In the genomic region with DNA sequence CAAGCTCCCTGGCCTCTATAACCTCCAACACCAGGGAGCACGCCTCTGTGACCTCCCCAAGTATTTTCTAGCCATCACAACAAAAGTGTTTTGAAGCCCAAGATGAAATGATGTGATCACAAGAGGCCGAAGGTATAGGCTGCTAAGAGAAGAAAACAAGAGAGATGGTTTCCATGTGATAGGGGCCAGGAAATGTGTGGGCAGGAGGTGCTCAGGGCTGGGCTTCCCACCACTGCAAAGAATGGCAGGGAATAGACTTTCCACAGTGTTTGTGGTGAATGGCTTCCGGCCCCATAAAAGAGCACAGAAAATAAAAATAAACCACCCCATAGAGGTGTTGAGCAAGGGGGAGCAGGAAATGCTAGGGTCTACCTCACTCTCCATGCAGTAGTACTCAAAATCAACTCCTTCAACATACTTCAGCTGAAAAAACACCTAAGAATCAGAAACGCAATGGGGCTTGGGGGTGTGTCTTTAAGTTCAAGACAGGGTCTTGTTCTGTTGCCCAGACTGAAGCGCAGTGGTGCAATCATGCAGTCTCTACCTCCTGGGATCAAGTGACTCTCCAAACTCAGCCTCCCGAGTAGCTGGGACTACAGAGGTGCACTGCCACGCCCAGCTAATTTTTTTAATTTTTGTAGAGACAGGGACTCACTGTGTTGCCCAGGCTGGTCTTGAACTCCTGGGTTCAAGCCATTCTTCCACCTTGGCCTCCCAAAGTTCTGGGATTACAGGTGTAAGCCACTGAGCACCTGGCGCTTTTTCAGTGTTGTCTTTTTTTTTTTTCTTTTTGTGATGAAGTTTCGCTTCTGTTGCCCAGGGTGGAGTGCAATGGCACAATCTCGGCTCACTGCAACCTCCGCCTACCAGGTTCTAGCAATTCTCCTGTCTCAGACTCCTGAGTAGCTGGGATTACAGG, we compare ENCODE assay signal across 1 cellular context.
TF ChIP-seq lines count a peak whose summit lies in the region.

No MANE protein-coding gene starts in this region.

TF ChIP-seq in K562, 482 proteins besides CTCF, POLR2A, EP300 and RAD21:
- no peak for TF ChIP-seq TEAD1 (CRISPR knock-in tag; IDR thresholded peaks at IDR 0.05)
- TF ChIP-seq, protein P1, sequence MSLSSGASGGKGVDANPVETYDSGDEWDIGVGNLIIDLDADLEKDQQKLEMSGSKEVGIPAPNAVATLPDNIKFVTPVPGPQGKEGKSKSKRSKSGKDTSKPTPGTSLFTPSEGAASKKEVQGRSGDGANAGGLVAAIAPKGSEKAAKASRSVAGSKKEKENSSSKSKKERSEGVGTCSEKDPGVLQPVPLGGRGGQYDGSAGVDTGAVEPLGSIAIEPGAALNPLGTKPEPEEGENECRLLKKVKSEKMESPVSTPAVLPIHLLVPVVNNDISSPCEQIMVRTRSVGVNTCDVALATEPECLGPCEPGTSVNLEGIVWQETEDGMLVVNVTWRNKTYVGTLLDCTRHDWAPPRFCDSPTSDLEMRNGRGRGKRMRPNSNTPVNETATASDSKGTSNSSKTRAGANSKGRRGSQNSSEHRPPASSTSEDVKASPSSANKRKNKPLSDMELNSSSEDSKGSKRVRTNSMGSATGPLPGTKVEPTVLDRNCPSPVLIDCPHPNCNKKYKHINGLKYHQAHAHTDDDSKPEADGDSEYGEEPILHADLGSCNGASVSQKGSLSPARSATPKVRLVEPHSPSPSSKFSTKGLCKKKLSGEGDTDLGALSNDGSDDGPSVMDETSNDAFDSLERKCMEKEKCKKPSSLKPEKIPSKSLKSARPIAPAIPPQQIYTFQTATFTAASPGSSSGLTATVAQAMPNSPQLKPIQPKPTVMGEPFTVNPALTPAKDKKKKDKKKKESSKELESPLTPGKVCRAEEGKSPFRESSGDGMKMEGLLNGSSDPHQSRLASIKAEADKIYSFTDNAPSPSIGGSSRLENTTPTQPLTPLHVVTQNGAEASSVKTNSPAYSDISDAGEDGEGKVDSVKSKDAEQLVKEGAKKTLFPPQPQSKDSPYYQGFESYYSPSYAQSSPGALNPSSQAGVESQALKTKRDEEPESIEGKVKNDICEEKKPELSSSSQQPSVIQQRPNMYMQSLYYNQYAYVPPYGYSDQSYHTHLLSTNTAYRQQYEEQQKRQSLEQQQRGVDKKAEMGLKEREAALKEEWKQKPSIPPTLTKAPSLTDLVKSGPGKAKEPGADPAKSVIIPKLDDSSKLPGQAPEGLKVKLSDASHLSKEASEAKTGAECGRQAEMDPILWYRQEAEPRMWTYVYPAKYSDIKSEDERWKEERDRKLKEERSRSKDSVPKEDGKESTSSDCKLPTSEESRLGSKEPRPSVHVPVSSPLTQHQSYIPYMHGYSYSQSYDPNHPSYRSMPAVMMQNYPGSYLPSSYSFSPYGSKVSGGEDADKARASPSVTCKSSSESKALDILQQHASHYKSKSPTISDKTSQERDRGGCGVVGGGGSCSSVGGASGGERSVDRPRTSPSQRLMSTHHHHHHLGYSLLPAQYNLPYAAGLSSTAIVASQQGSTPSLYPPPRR (CRISPR knock-in tag; IDR thresholded peaks at IDR 0.05; ENCODE audit: borderline replicate concordance): no peak
- TF ChIP-seq, protein P2, sequence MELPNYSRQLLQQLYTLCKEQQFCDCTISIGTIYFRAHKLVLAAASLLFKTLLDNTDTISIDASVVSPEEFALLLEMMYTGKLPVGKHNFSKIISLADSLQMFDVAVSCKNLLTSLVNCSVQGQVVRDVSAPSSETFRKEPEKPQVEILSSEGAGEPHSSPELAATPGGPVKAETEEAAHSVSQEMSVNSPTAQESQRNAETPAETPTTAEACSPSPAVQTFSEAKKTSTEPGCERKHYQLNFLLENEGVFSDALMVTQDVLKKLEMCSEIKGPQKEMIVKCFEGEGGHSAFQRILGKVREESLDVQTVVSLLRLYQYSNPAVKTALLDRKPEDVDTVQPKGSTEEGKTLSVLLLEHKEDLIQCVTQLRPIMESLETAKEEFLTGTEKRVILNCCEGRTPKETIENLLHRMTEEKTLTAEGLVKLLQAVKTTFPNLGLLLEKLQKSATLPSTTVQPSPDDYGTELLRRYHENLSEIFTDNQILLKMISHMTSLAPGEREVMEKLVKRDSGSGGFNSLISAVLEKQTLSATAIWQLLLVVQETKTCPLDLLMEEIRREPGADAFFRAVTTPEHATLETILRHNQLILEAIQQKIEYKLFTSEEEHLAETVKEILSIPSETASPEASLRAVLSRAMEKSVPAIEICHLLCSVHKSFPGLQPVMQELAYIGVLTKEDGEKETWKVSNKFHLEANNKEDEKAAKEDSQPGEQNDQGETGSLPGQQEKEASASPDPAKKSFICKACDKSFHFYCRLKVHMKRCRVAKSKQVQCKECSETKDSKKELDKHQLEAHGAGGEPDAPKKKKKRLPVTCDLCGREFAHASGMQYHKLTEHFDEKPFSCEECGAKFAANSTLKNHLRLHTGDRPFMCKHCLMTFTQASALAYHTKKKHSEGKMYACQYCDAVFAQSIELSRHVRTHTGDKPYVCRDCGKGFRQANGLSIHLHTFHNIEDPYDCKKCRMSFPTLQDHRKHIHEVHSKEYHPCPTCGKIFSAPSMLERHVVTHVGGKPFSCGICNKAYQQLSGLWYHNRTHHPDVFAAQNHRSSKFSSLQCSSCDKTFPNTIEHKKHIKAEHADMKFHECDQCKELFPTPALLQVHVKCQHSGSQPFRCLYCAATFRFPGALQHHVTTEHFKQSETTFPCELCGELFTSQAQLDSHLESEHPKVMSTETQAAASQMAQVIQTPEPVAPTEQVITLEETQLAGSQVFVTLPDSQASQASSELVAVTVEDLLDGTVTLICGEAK (IDR thresholded peaks at IDR 0.05): peak; percentile 57; the same call in 1 of the 2 replicates
- TF ChIP-seq, protein P2 (CRISPR knock-in tag; IDR thresholded peaks at IDR 0.05): no peak
- TF ChIP-seq, protein P3, sequence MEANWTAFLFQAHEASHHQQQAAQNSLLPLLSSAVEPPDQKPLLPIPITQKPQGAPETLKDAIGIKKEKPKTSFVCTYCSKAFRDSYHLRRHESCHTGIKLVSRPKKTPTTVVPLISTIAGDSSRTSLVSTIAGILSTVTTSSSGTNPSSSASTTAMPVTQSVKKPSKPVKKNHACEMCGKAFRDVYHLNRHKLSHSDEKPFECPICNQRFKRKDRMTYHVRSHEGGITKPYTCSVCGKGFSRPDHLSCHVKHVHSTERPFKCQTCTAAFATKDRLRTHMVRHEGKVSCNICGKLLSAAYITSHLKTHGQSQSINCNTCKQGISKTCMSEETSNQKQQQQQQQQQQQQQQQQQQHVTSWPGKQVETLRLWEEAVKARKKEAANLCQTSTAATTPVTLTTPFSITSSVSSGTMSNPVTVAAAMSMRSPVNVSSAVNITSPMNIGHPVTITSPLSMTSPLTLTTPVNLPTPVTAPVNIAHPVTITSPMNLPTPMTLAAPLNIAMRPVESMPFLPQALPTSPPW (CRISPR knock-in tag; IDR thresholded peaks at IDR 0.05): peak; percentile 4; the same call in 1 of the 2 replicates
- 0 out of 4 replicates have a peak, but pooled peaks of 1 of the 2 experiments have one; percentile 11 for TF ChIP-seq NRF1 (conservative IDR thresholded peaks at IDR 0.05 in 1 of 2, IDR thresholded peaks at IDR 0.05 in 1 of 2)
- peak; percentile 86 for TF ChIP-seq EGR1 (conservative IDR thresholded peaks at IDR 0.05)
- no peak for TF ChIP-seq NCOA4 (IDR thresholded peaks at IDR 0.05; ENCODE audit: partially characterized antibody)
- TF ChIP-seq ZNF589 (CRISPR knock-in tag; IDR thresholded peaks at IDR 0.05; ENCODE audit: low read depth): no peak
- TF ChIP-seq, protein P4, sequence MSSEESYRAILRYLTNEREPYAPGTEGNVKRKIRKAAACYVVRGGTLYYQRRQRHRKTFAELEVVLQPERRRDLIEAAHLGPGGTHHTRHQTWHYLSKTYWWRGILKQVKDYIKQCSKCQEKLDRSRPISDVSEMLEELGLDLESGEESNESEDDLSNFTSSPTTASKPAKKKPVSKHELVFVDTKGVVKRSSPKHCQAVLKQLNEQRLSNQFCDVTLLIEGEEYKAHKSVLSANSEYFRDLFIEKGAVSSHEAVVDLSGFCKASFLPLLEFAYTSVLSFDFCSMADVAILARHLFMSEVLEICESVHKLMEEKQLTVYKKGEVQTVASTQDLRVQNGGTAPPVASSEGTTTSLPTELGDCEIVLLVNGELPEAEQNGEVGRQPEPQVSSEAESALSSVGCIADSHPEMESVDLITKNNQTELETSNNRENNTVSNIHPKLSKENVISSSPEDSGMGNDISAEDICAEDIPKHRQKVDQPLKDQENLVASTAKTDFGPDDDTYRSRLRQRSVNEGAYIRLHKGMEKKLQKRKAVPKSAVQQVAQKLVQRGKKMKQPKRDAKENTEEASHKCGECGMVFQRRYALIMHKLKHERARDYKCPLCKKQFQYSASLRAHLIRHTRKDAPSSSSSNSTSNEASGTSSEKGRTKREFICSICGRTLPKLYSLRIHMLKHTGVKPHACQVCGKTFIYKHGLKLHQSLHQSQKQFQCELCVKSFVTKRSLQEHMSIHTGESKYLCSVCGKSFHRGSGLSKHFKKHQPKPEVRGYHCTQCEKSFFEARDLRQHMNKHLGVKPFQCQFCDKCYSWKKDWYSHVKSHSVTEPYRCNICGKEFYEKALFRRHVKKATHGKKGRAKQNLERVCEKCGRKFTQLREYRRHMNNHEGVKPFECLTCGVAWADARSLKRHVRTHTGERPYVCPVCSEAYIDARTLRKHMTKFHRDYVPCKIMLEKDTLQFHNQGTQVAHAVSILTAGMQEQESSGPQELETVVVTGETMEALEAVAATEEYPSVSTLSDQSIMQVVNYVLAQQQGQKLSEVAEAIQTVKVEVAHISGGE (CRISPR knock-in tag; IDR thresholded peaks at IDR 0.05): peak in 2 of 3 experiments; percentile 51 to 92; a peak in 3 of 6 replicates
- TF ChIP-seq FOXM1 (IDR thresholded peaks at IDR 0.05; ENCODE audit: low read depth): no peak
- no peak for TF ChIP-seq FOXM1 (CRISPR knock-in tag; IDR thresholded peaks at IDR 0.05; ENCODE audit: low read depth)
- peak; percentile 9; the same call in 1 of the 2 replicates for TF ChIP-seq RFX1 (IDR thresholded peaks at IDR 0.05)
- TF ChIP-seq NR2C1 (IDR thresholded peaks at IDR 0.05): no peak
- 0 out of 2 replicates have a peak, but pooled peaks have one; percentile 29 for TF ChIP-seq NR2C1 (tag; IDR thresholded peaks at IDR 0.05)
- TF ChIP-seq ZKSCAN3 (CRISPR knock-in tag; IDR thresholded peaks at IDR 0.05): no peak
- TF ChIP-seq ZNF778 (CRISPR knock-in tag; IDR thresholded peaks at IDR 0.05): no peak
- TF ChIP-seq HCFC1 (IDR thresholded peaks at IDR 0.05; ENCODE audit: low read depth, low read length): no peak
- TF ChIP-seq GABPA (tag; conservative IDR thresholded peaks at IDR 0.05; ENCODE audit: low read depth): peak; percentile 85
